1 cellular context compared by ENCODE assay signal in genomic region chr7:24819916-24820689, GRCh38.
TF ChIP-seq lines count a peak whose summit lies in the region.

No MANE protein-coding gene starts in this region.

TF ChIP-seq in K562, 482 proteins besides CTCF, POLR2A, EP300 and RAD21 (continued from another document):
- no peak for TF ChIP-seq EZH2 (IDR thresholded peaks at IDR 0.05; ENCODE audit: borderline replicate concordance, low read depth, low read length)
- TF ChIP-seq HES1 (IDR thresholded peaks at IDR 0.05; ENCODE audit: low read depth), result no peak
- peak in 1 of 2 experiments; percentile 74; a peak in 2 of 3 replicates for TF ChIP-seq CBX3 (IDR thresholded peaks at IDR 0.05; ENCODE audit: borderline replicate concordance in 1 of 2, low read length in 2 of 2)
- TF ChIP-seq CEBPB (tag; IDR thresholded peaks at IDR 0.05), result peak; percentile 84
- TF ChIP-seq ZNF584 (CRISPR knock-in tag; IDR thresholded peaks at IDR 0.05; ENCODE audit: low read depth), result 0 out of 2 replicates have a peak, but pooled peaks have one; percentile 1
- no peak for TF ChIP-seq ZNF24 (IDR thresholded peaks at IDR 0.05)
- TF ChIP-seq ZNF224 (CRISPR knock-in tag; IDR thresholded peaks at IDR 0.05), result no peak
- no peak for TF ChIP-seq SIRT6 (IDR thresholded peaks at IDR 0.05; ENCODE audit: low read depth, low read length)
- no peak for TF ChIP-seq ZNF282 (CRISPR knock-in tag; IDR thresholded peaks at IDR 0.05)
- no peak for TF ChIP-seq ZNF232 (CRISPR knock-in tag; IDR thresholded peaks at IDR 0.05)
- no peak for TF ChIP-seq ATF2 (CRISPR knock-in tag; IDR thresholded peaks at IDR 0.05)
- 0 out of 2 replicates have a peak, but pooled peaks have one; percentile 40 for TF ChIP-seq LCOR (CRISPR knock-in tag; IDR thresholded peaks at IDR 0.05)
- peak; percentile 60; the same call in 1 of the 2 replicates for TF ChIP-seq TFAP4 (CRISPR knock-in tag; IDR thresholded peaks at IDR 0.05; ENCODE audit: borderline replicate concordance)
- TF ChIP-seq ZKSCAN8 (CRISPR knock-in tag; IDR thresholded peaks at IDR 0.05), result no peak
- no peak for TF ChIP-seq SAFB (IDR thresholded peaks at IDR 0.05; ENCODE audit: borderline replicate concordance, low read depth, low read length)
- TF ChIP-seq KLF13 (tag; IDR thresholded peaks at IDR 0.05; ENCODE audit: borderline replicate concordance, low read depth), result no peak
- peak; percentile 25 for TF ChIP-seq NFYB (IDR thresholded peaks at IDR 0.05; ENCODE audit: extremely low read depth, insufficient read length)
- TF ChIP-seq MTA3 (IDR thresholded peaks at IDR 0.05; ENCODE audit: borderline replicate concordance), result no peak
- TF ChIP-seq IRF9 (tag; IDR thresholded peaks at IDR 0.05), result no peak
- TF ChIP-seq PHF8 (IDR thresholded peaks at IDR 0.05; ENCODE audit: borderline replicate concordance, low read length), result no peak
- no peak for TF ChIP-seq E2F5 (CRISPR knock-in tag; IDR thresholded peaks at IDR 0.05)
- TF ChIP-seq SMC3 (conservative IDR thresholded peaks at IDR 0.05; ENCODE audit: insufficient read depth, low read depth, low read length), result peak; percentile 85
- 0 out of 2 replicates have a peak, but pooled peaks have one; percentile 22 for TF ChIP-seq ELF1 (tag; IDR thresholded peaks at IDR 0.05)
- 0 out of 4 replicates have a peak, but pooled peaks of 1 of the 2 experiments have one; percentile 26 for TF ChIP-seq FOXA3 (CRISPR knock-in tag; conservative IDR thresholded peaks at IDR 0.05 in 1 of 2, IDR thresholded peaks at IDR 0.05 in 1 of 2)
- TF ChIP-seq ZBTB26 (CRISPR knock-in tag; IDR thresholded peaks at IDR 0.05), result no peak
- TF ChIP-seq NFE2 (IDR thresholded peaks at IDR 0.05; ENCODE audit: low read depth), result no peak
- peak; percentile 92 for TF ChIP-seq MEIS2 (IDR thresholded peaks at IDR 0.05; ENCODE audit: partially characterized antibody)
- TF ChIP-seq STAT5A (IDR thresholded peaks at IDR 0.05; ENCODE audit: borderline replicate concordance, low read length), result no peak
- no peak for TF ChIP-seq HMG20B (CRISPR knock-in tag; IDR thresholded peaks at IDR 0.05)
- no peak for TF ChIP-seq SFPQ (IDR thresholded peaks at IDR 0.05; ENCODE audit: low read depth, low read length)
- TF ChIP-seq E2F6 (IDR thresholded peaks at IDR 0.05; ENCODE audit: borderline replicate concordance in 1 of 2, extremely low read depth in 1 of 2, insufficient read depth in 1 of 2, insufficient read length in 1 of 2, low read depth in 1 of 2, low read length in 1 of 2, poor library complexity in 1 of 2, severe bottlenecking in 1 of 2), result peak in 1 of 2 experiments; percentile 51
- no peak for TF ChIP-seq FOXK2 (conservative IDR thresholded peaks at IDR 0.05 in 1 of 2, IDR thresholded peaks at IDR 0.05 in 1 of 2; ENCODE audit: low read depth in 2 of 2)
- TF ChIP-seq MYC (IDR thresholded peaks at IDR 0.05; ENCODE audit: low read depth, low read length), result peak; percentile 49; the same call in 1 of the 2 replicates
- no peak for TF ChIP-seq MYC (CRISPR knock-in tag; IDR thresholded peaks at IDR 0.05; ENCODE audit: borderline replicate concordance, low read depth)
- no peak for TF ChIP-seq KDM1A (IDR thresholded peaks at IDR 0.05)
- no peak for TF ChIP-seq RBM17 (IDR thresholded peaks at IDR 0.05; ENCODE audit: borderline replicate concordance, low read depth, low read length)
- peak in 1 of 2 experiments; percentile 80; a peak in 2 of 4 replicates for TF ChIP-seq RCOR1 (IDR thresholded peaks at IDR 0.05; ENCODE audit: borderline replicate concordance in 1 of 2, low read depth in 2 of 2, low read length in 2 of 2)
- TF ChIP-seq L3MBTL2 (IDR thresholded peaks at IDR 0.05), result peak; percentile 68
- no peak for TF ChIP-seq PBX2 (CRISPR knock-in tag; IDR thresholded peaks at IDR 0.05; ENCODE audit: low read depth)
- peak; percentile 51 for TF ChIP-seq PBX2 (tag; conservative IDR thresholded peaks at IDR 0.05; ENCODE audit: low read depth)
- TF ChIP-seq CUX1 (CRISPR knock-in tag; IDR thresholded peaks at IDR 0.05), result no peak
- no peak for TF ChIP-seq PRMT5 (CRISPR knock-in tag; IDR thresholded peaks at IDR 0.05)
